23 cellular contexts compared by ENCODE assay signal in genomic region chr22:48961705-48962104, GRCh38.
DNase-seq lines count a peak whose midpoint lies in the region; ATAC-seq, FAIRE-seq and TF ChIP-seq lines count a peak whose summit lies in the region.
"Had no signal": no experiment of that assay in that cellular context is flagged by ENCODE, and none has a peak within 500 bp of the region (broad histone marks: within the 10 kb centered on the region; RNA-seq: fewer than 3 reads in every experiment).

No MANE protein-coding gene starts in this region.

- FAIRE-seq in astrocyte (lab: Jason Lieb, UNC): no peak
- FAIRE-seq: A204.1, GM12878, H1, HepG2, HTR-8/SVneo had no signal

- WGBS in esophagus muscularis mucosa: 69% methylated on average over 2 of the region's 2 CpGs
- 100% methylated on average over 1 of the region's 2 CpGs for WGBS in right lobe of liver (ENCODE audit: insufficient coverage, low coverage, low lambda C conversion rate, missing lambda C conversion rate)

- H3K4me1 ChIP-seq in astrocyte (ENCODE audit: insufficient read depth, low read length): no peaks in the 10 kb centered on the region
- H3K4me1 ChIP-seq in esophagus muscularis mucosa: no peaks in the 10 kb centered on the region
- no peaks in the 10 kb centered on the region for H3K4me1 ChIP-seq in mucosa of descending colon (ENCODE audit: low read depth)
- H3K4me1 ChIP-seq in right lobe of liver: no peaks in the 10 kb centered on the region
- H3K4me1 ChIP-seq: BE2C had no signal

- ATAC-seq in sciatic nerve (no peak), mucosa of descending colon (no peak), right lobe of liver (no peak)
- ATAC-seq: GM12878, HepG2 had no signal

- DNase-seq in WERI-Rb-1: no peak
- DNase-seq in astrocyte (ENCODE audit: low read depth): no peak
- DNase-seq in esophagus muscularis mucosa (ENCODE audit: extremely low spot score): peak; percentile 57
- peak; percentile 2 for DNase-seq in sciatic nerve (ENCODE audit: low spot score)
- DNase-seq in mucosa of descending colon: no peak
- no peak for DNase-seq in stimulated activated naive CD4-positive, alpha-beta T cell (lab: John Stamatoyannopoulos, UW)
- no peak for DNase-seq in right lobe of liver
- DNase-seq: ACHN; BE2C; C1 segment of cervical spinal cord; CD4-positive, CD25-positive, alpha-beta regulatory T cell; CD8-positive, alpha-beta memory T cell; COR-L47; DMS 273 treated with DMSO at 0.1 percent for 48 hours; DMS53; DND-41; EL had no signal

- peak overlapping the region; percentile 85 for H3K27ac Mint-ChIP-seq in astrocyte (ENCODE audit: unreplicated experiment)
- H3K27ac Mint-ChIP-seq: CD4-positive, CD25-positive, alpha-beta regulatory T cell; CD8-positive, alpha-beta memory T cell had no signal

- no peaks in the 10 kb centered on the region for H3K79me2 ChIP-seq in astrocyte (ENCODE audit: insufficient read depth, low read length)

- no peak overlapping the region for H3K4me3 ChIP-seq in WERI-Rb-1 (ENCODE audit: low read depth, low read length)
- H3K4me3 ChIP-seq in astrocyte (ENCODE audit: insufficient read depth, low read depth, low read length): no peak overlapping the region
- no peak overlapping the region for H3K4me3 ChIP-seq in esophagus muscularis mucosa
- no peak overlapping the region for H3K4me3 ChIP-seq in mucosa of descending colon
- no peak overlapping the region for H3K4me3 ChIP-seq in right lobe of liver
- H3K4me3 ChIP-seq: GM12878 had no signal

- no peak overlapping the region for H3K9ac ChIP-seq in astrocyte (ENCODE audit: low read length)

- H3K27me3 Mint-ChIP-seq in astrocyte (ENCODE audit: low read depth, unreplicated experiment): peaks cover 10% of the 10 kb centered on the region

- intact Hi-C loops in esophagus muscularis mucosa (cut with DNase I): no loop called here
- intact Hi-C loops in sciatic nerve (cut with DNase I): no loop called here
- intact Hi-C loops in mucosa of descending colon (cut with DNase I, micrococcal nuclease): no loop called here
- intact Hi-C loops in right lobe of liver (cut with DNase I): no loop called here

- H3K27me3 ChIP-seq in WERI-Rb-1 (ENCODE audit: insufficient read depth, low read depth, severe bottlenecking) (no peaks in the 10 kb centered on the region), astrocyte (ENCODE audit: insufficient read depth, low read length) (no peaks in the 10 kb centered on the region), esophagus muscularis mucosa (peaks cover 0 to 36% (median 0%) of the 10 kb centered on the region in 4 donors), right lobe of liver (no peaks in the 10 kb centered on the region)
- H3K27me3 ChIP-seq: BE2C had no signal

- no peak overlapping the region for H3K4me2 ChIP-seq in astrocyte (ENCODE audit: low read length)

- H3K36me3 Mint-ChIP-seq in astrocyte (ENCODE audit: low read depth, unreplicated experiment): peaks cover 2% of the 10 kb centered on the region
- H3K36me3 Mint-ChIP-seq: CD4-positive, CD25-positive, alpha-beta regulatory T cell; CD8-positive, alpha-beta memory T cell had no signal

- H3K9me3 ChIP-seq in WERI-Rb-1 (ENCODE audit: severe bottlenecking) (no peaks in the 10 kb centered on the region), astrocyte (ENCODE audit: insufficient read depth, low read depth, low read length) (peaks cover 4% of the 10 kb centered on the region), esophagus muscularis mucosa (no peaks in the 10 kb centered on the region), mucosa of descending colon (no peaks in the 10 kb centered on the region), right lobe of liver (no peaks in the 10 kb centered on the region)
- H3K9me3 ChIP-seq: BE2C had no signal

- no peak for TF ChIP-seq CTCF in WERI-Rb-1 (IDR thresholded peaks at IDR 0.05; ENCODE audit: low read depth, low read length)
- TF ChIP-seq CTCF in astrocyte (IDR thresholded peaks at IDR 0.05; ENCODE audit: insufficient read depth, low read depth, low read length): no peak
- no peak for TF ChIP-seq CTCF in esophagus muscularis mucosa (IDR thresholded peaks at IDR 0.05)
- TF ChIP-seq CTCF in mucosa of descending colon (IDR thresholded peaks at IDR 0.05): no peak
- TF ChIP-seq CTCF in right lobe of liver (IDR thresholded peaks at IDR 0.05): no peak

- peaks cover 15% of the 10 kb centered on the region for H3K4me1 Mint-ChIP-seq in astrocyte (ENCODE audit: low read depth, unreplicated experiment)
- H3K4me1 Mint-ChIP-seq: CD4-positive, CD25-positive, alpha-beta regulatory T cell had no signal

- H3K4me3 Mint-ChIP-seq in astrocyte (ENCODE audit: unreplicated experiment): no peak overlapping the region
- H3K4me3 Mint-ChIP-seq: CD4-positive, CD25-positive, alpha-beta regulatory T cell; CD8-positive, alpha-beta memory T cell; H9 had no signal

- H3K9me3 Mint-ChIP-seq in astrocyte (ENCODE audit: unreplicated experiment): no peaks in the 10 kb centered on the region
- H3K9me3 Mint-ChIP-seq: H9 had no signal

- peak overlapping the region; percentile 46 for H3K27ac ChIP-seq in WERI-Rb-1
- no peak overlapping the region for H3K27ac ChIP-seq in astrocyte (ENCODE audit: low read depth, low read length)
- H3K27ac ChIP-seq in esophagus muscularis mucosa (replicated peaks in 1 of 4): no peak overlapping the region
- H3K27ac ChIP-seq in right lobe of liver: no peak overlapping the region

- H4K20me1 ChIP-seq in astrocyte (ENCODE audit: insufficient read depth, low read length): no peaks in the 10 kb centered on the region

- TF ChIP-seq POLR2A in esophagus muscularis mucosa (IDR thresholded peaks at IDR 0.05; ENCODE audit: low read depth) (no peak), right lobe of liver (IDR thresholded peaks at IDR 0.05) (no peak)

- H3K36me3 ChIP-seq in WERI-Rb-1: no peaks in the 10 kb centered on the region
- no peaks in the 10 kb centered on the region for H3K36me3 ChIP-seq in astrocyte (ENCODE audit: insufficient read depth, low read length)
- H3K36me3 ChIP-seq in esophagus muscularis mucosa: no peaks in the 10 kb centered on the region
- no peaks in the 10 kb centered on the region for H3K36me3 ChIP-seq in mucosa of descending colon (ENCODE audit: low read depth)
- H3K36me3 ChIP-seq in right lobe of liver: no peaks in the 10 kb centered on the region
- H3K36me3 ChIP-seq: BE2C had no signal

- H2AFZ ChIP-seq in astrocyte (ENCODE audit: low read depth, low read length): no peak overlapping the region

- TF ChIP-seq EP300 in esophagus muscularis mucosa (IDR thresholded peaks at IDR 0.05): no peak

Comparison
In these comparisons a context has a peak if more than half of its experiments do, and no peak if none do; other contexts are left out.
1. DNase-seq: peak in esophagus muscularis mucosa (single experiment) and sciatic nerve (single experiment); none in WERI-Rb-1 (single experiment), astrocyte (single experiment), mucosa of descending colon (0 of 3), stimulated activated naive CD4-positive, alpha-beta T cell (0 of 6) and right lobe of liver (0 of 3).